In the genomic region with DNA sequence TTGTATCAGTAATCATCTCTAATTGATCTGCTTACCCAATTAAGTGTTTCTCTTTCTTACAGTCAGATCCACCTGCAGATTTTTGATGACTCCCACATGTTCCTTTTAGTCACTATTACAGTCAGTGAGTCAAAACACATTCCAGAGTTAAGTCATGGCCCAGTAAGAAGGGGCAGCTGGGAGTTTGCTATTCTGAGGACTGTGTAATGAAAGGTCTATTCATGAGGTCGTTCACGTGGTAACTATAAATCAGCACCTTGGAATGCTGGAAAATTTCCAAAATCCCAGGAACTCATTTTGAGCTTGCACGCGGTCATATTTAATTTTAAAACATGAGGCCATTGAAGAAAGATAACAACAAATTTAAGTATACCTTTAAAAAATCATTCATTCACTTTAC, we compare ENCODE assay signal across 13 cellular contexts.
DNase-seq lines count a peak whose midpoint lies in the region; ATAC-seq and TF ChIP-seq lines count a peak whose summit lies in the region.
"Had no signal": no experiment of that assay in that cellular context is flagged by ENCODE, and none has a peak within 500 bp of the region (broad histone marks: within the 10 kb centered on the region; RNA-seq: fewer than 3 reads in every experiment).

No MANE protein-coding gene starts in this region.

- no peaks in the 10 kb centered on the region for H3F3A ChIP-seq in GM23248 (ENCODE audit: insufficient read depth)

- H3K9me2 ChIP-seq in GM23248 (ENCODE audit: insufficient read depth), result no peaks in the 10 kb centered on the region

- intact Hi-C loops in psoas muscle (cut with DNase I), result no loop called here

- 1% methylated on average over 4 of the region's 4 CpGs for WGBS in GM23248 (ENCODE audit: low coverage in 1 of 2, low lambda C conversion rate in 2 of 2, missing lambda C conversion rate in 2 of 2), 2 experiments
- 11% methylated on average over 4 of the region's 4 CpGs for WGBS in psoas muscle, 3 donors

- H3K4me3 ChIP-seq in GM23248 (no peak overlapping the region), fibroblast of the aortic adventitia (ENCODE audit: low read depth, low read length) (no peak overlapping the region), psoas muscle (peak overlapping the region; percentile 52)
- H3K4me3 ChIP-seq: coronary artery, lung, upper lobe of left lung had no signal

- H2AFZ ChIP-seq in GM23248, result no peak overlapping the region

- in situ Hi-C loops in GM23248 (cut with MboI), result no loop called here
- in situ Hi-C loops in GM13977 (cut with MboI; ENCODE audit: low pct_unique_long_range_greater_than_20kb, low sequenced_read_pairs, unreplicated experiment), result no loop called here

- no peak overlapping the region for H3K9ac ChIP-seq in GM23248

- H4K20me1 ChIP-seq in GM23248 (ENCODE audit: insufficient read depth), result no peaks in the 10 kb centered on the region

- H3K27me3 ChIP-seq in GM23248 (replicated peaks; ENCODE audit: insufficient read depth) (no peaks in the 10 kb centered on the region), psoas muscle (ENCODE audit: insufficient read depth in 3 of 3, low read length in 2 of 3) (no peaks in the 10 kb centered on the region)
- H3K27me3 ChIP-seq: upper lobe of left lung had no signal

- H3K36me3 ChIP-seq in GM23248 (ENCODE audit: low read depth) (no peaks in the 10 kb centered on the region), psoas muscle (ENCODE audit: insufficient read depth in 1 of 2, low read depth in 1 of 2) (no peaks in the 10 kb centered on the region)
- H3K36me3 ChIP-seq: upper lobe of left lung had no signal

- TF ChIP-seq CTCF in fibroblast of the aortic adventitia (IDR thresholded peaks at IDR 0.05; ENCODE audit: insufficient read depth, low read length) (no peak), psoas muscle (IDR thresholded peaks at IDR 0.05) (no peak), GM13977 (IDR thresholded peaks at IDR 0.05; ENCODE audit: extremely low read depth, insufficient read depth, missing control alignments) (no peak)

- H3K4me1 ChIP-seq in GM23248 (ENCODE audit: insufficient read depth) (peaks cover 27% of the 10 kb centered on the region), psoas muscle (peaks cover 25% of the 10 kb centered on the region)
- H3K4me1 ChIP-seq: upper lobe of left lung had no signal

- DNase-seq in GM23248 (peak; percentile 97), SHP77 (lab: John Stamatoyannopoulos, UW) (peak; percentile 3 to 26), fibroblast of the aortic adventitia (ENCODE audit: low read depth) (peak; percentile 99), psoas muscle (no peak), GM13977 (ENCODE audit: low spot score) (no peak)
- DNase-seq: H9; stimulated activated CD4-positive, alpha-beta T cell treated with anti-CD3 and anti-CD28 coated beads, Interleukin-4, amount 100 ng/mL, for 24 hours; upper lobe of left lung had no signal

- no peaks in the 10 kb centered on the region for H3K79me2 ChIP-seq in GM23248 (ENCODE audit: insufficient read depth)

- H3K27ac ChIP-seq in GM23248 (peak overlapping the region; percentile 13; the same call in 1 of the 2 replicates), psoas muscle (peak overlapping the region; percentile 95)
- H3K27ac ChIP-seq: coronary artery, upper lobe of left lung had no signal

- H3K9me3 ChIP-seq in GM23248 (ENCODE audit: low read depth) (no peaks in the 10 kb centered on the region), psoas muscle (no peaks in the 10 kb centered on the region)
- H3K9me3 ChIP-seq: upper lobe of left lung had no signal

- peak; percentile 89 to 96 (median 92) for ATAC-seq in psoas muscle
- no peak for ATAC-seq in HG03175 (IDR thresholded peaks at IDR 0.05; ENCODE audit: unreplicated experiment)
- no peak for ATAC-seq in HG03521 (IDR thresholded peaks at IDR 0.05; ENCODE audit: unreplicated experiment)
- ATAC-seq in GM21515 (IDR thresholded peaks at IDR 0.05; ENCODE audit: unreplicated experiment), result no peak

- peak overlapping the region; percentile 31 for H3K4me2 ChIP-seq in GM23248 (ENCODE audit: unreplicated experiment)

Comparison
In these comparisons a context has a peak if more than half of its experiments do, and no peak if none do; other contexts are left out.
1. DNase-seq: peak in GM23248 (single experiment), SHP77 (2 of 2) and fibroblast of the aortic adventitia (single experiment); none in psoas muscle (0 of 2) and GM13977 (single experiment).
2. ATAC-seq: peak in psoas muscle (4 of 4); none in HG03175 (single experiment), HG03521 (single experiment) and GM21515 (single experiment).